In genomic region chr4:56863441-56864129, GRCh38 we compare ENCODE assay signal across 12 cellular contexts. TPM values are rescaled to one million over a fixed set of nuclear protein-coding genes. Genes with fewer than 3 reads are reported as not detected.
DNase-seq lines count a peak whose midpoint lies in the region; ATAC-seq lines count a peak whose summit lies in the region.
"Had no signal": no experiment of that assay in that cellular context is flagged by ENCODE, and none has a peak within 500 bp of the region (broad histone marks: within the 10 kb centered on the region; RNA-seq: fewer than 3 reads in every experiment).

No MANE protein-coding gene starts in this region.

- peaks cover 12% of the 10 kb centered on the region for H3K27me3 Mint-ChIP-seq in activated CD8-positive, alpha-beta memory T cell treated with anti-CD3 and anti-CD28 coated beads, Interleukin-2, amount 10 ng/mL, durations not matched to agents 7 days and 5 days
- peaks cover 19% of the 10 kb centered on the region for H3K27me3 Mint-ChIP-seq in stimulated activated memory B cell treated with anti-CD40 and anti-IgM and Interleukin-4, amounts not matched to agents 10 μg/mL and 1 μg/mL and 100 μg/mL, for 72 hours

- peaks cover 28% of the 10 kb centered on the region for H3K4me1 Mint-ChIP-seq in activated CD8-positive, alpha-beta memory T cell treated with anti-CD3 and anti-CD28 coated beads, Interleukin-2, amount 10 ng/mL, durations not matched to agents 7 days and 5 days
- H3K4me1 Mint-ChIP-seq in stimulated activated memory B cell treated with anti-CD40 and anti-IgM and Interleukin-4, amounts not matched to agents 10 μg/mL and 1 μg/mL and 100 μg/mL, for 72 hours, result peaks cover 18% of the 10 kb centered on the region

- DNase-seq in activated CD8-positive, alpha-beta memory T cell treated with anti-CD3 and anti-CD28 coated beads, Interleukin-2, amount 10 ng/mL, durations not matched to agents 7 days and 5 days, result no peak
- no peak for DNase-seq in activated CD8-positive, alpha-beta memory T cell treated with anti-CD3 and anti-CD28 coated beads, Interleukin-2, amount 50 U/mL, for 4 hours
- peak; percentile 36 for DNase-seq in SKM-1 (lab: John Stamatoyannopoulos, UW; ENCODE audit: unreplicated experiment)
- DNase-seq in NCI-H524 treated with DMSO at 0.1 percent for 48 hours (lab: John Stamatoyannopoulos, UW), result no peak
- DNase-seq in NCI-H1105 (lab: John Stamatoyannopoulos, UW), result no peak
- DNase-seq: DMS79 treated with DMSO at 0.1 percent for 48 hours, left colon, substantia nigra had no signal

- no peak overlapping the region for H3K4me3 Mint-ChIP-seq in activated CD8-positive, alpha-beta memory T cell treated with anti-CD3 and anti-CD28 coated beads, Interleukin-2, amount 10 ng/mL, durations not matched to agents 7 days and 5 days
- H3K4me3 Mint-ChIP-seq in stimulated activated memory B cell treated with anti-CD40 and anti-IgM and Interleukin-4, amounts not matched to agents 10 μg/mL and 1 μg/mL and 100 μg/mL, for 72 hours, result no peak overlapping the region

- peak overlapping the region; percentile 29 for H3K27ac Mint-ChIP-seq in activated CD8-positive, alpha-beta memory T cell treated with anti-CD3 and anti-CD28 coated beads, Interleukin-2, amount 10 ng/mL, durations not matched to agents 7 days and 5 days
- no peak overlapping the region for H3K27ac Mint-ChIP-seq in stimulated activated memory B cell treated with anti-CD40 and anti-IgM and Interleukin-4, amounts not matched to agents 10 μg/mL and 1 μg/mL and 100 μg/mL, for 72 hours

- no peaks in the 10 kb centered on the region for H3K36me3 Mint-ChIP-seq in activated CD8-positive, alpha-beta memory T cell treated with anti-CD3 and anti-CD28 coated beads, Interleukin-2, amount 10 ng/mL, durations not matched to agents 7 days and 5 days
- no peaks in the 10 kb centered on the region for H3K36me3 Mint-ChIP-seq in stimulated activated memory B cell treated with anti-CD40 and anti-IgM and Interleukin-4, amounts not matched to agents 10 μg/mL and 1 μg/mL and 100 μg/mL, for 72 hours

- H3K9me3 Mint-ChIP-seq in activated CD8-positive, alpha-beta memory T cell treated with anti-CD3 and anti-CD28 coated beads, Interleukin-2, amount 10 ng/mL, durations not matched to agents 7 days and 5 days (ENCODE audit: low read depth), result no peaks in the 10 kb centered on the region
- no peaks in the 10 kb centered on the region for H3K9me3 Mint-ChIP-seq in stimulated activated memory B cell treated with anti-CD40 and anti-IgM and Interleukin-4, amounts not matched to agents 10 μg/mL and 1 μg/mL and 100 μg/mL, for 72 hours

- ATAC-seq in activated CD8-positive, alpha-beta memory T cell treated with anti-CD3 and anti-CD28 coated beads, Interleukin-2, amount 10 ng/mL, durations not matched to agents 7 days and 5 days, result peak; percentile 69
- ATAC-seq in HG03159 (IDR thresholded peaks at IDR 0.05; ENCODE audit: unreplicated experiment) (peak; percentile 50), HG03039 (IDR thresholded peaks at IDR 0.05; ENCODE audit: unreplicated experiment) (no peak)
- ATAC-seq in stimulated activated memory B cell treated with anti-CD40 and anti-IgM and Interleukin-4, amounts not matched to agents 10 μg/mL and 1 μg/mL and 100 μg/mL, for 72 hours, result peak; percentile 89
- ATAC-seq: left colon had no signal

- CTCF ChIA-PET in activated CD8-positive, alpha-beta memory T cell treated with anti-CD3 and anti-CD28 coated beads, Interleukin-2, amount 10 ng/mL, durations not matched to agents 7 days and 5 days (lab: Charles Lee), result no interaction called here

RNA-seq across cellular contexts. Expression of gene SPINK2, which starts 42.1 kb away (rescaled TPM):
- 1 to 10 TPM; 1.5 to 1.9 TPM for total RNA-seq in activated CD8-positive, alpha-beta memory T cell treated with anti-CD3 and anti-CD28 coated beads, Interleukin-2, amount 10 ng/mL, durations not matched to agents 7 days and 5 days
- total RNA-seq: cardiac muscle cell had no signal

RNA-seq across cellular contexts. Expression of gene REST, which starts 44.1 kb away (rescaled TPM):
- 10 to 100 TPM; 46.5 to 54.0 TPM for total RNA-seq in activated CD8-positive, alpha-beta memory T cell treated with anti-CD3 and anti-CD28 coated beads, Interleukin-2, amount 10 ng/mL, durations not matched to agents 7 days and 5 days
